28 cellular contexts compared by ENCODE assay signal in the genomic region with DNA sequence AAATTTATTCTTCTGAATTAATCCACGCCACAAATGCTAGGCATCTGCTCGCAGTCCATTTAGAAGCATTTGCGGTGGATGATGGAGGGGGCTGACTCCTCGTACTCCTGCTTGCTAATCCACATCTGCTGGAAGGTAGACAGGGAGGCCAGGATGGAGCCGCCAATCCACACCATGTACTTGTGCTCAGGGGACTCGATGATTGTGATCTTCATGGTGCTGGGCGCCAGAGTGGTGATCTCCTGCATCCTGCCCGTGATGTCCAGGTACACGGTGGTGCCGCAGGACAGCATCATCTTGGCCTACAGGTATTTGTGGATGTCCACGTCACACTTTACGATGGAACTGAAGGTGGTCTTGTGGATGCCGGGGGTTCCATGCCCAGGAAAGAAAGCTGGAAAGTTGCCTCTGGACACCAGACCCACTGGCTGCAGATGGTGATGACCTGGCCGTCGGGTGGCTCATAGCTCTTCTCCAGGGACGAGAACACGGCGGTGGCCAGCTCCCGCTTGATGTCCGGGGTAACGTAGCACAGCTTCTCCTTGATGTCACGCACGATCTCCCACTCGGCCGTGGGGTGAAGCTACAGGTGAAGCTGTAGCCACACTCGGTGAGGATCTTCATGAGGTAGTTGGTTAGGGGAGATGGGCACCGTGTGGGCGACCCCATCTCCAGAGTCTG. TPM values are rescaled to one million over a fixed set of nuclear protein-coding genes. Genes with fewer than 3 reads are reported as not detected.
DNase-seq lines count a peak whose midpoint lies in the region; ATAC-seq, FAIRE-seq and TF ChIP-seq lines count a peak whose summit lies in the region.
"Had no signal": no experiment of that assay in that cellular context is flagged by ENCODE, and none has a peak within 500 bp of the region (broad histone marks: within the 10 kb centered on the region; RNA-seq: fewer than 3 reads in every experiment).

No MANE protein-coding gene starts in this region.

- WGBS in H9 (ENCODE audit: extremely low coverage, insufficient read length, low lambda C conversion rate): no CpG with 5 or more reads among the region's 28 CpGs
- WGBS in IMR-90 (ENCODE audit: extremely low coverage in 2 of 2, insufficient read length in 1 of 2), 2 experiments: 78% methylated on average over 6 of the region's 28 CpGs; no CpG with 5 or more reads in 1 of the 2 experiments
- WGBS in HepG2 (ENCODE audit: low lambda C conversion rate): 58% methylated on average over 15 of the region's 28 CpGs
- WGBS in spleen, 5 donors: 92 to 98% (median 94%) methylated on average over 14 to 28 of the region's 28 CpGs

- H4K20me1 ChIP-seq in H9 (ENCODE audit: control insufficient read depth, insufficient read depth, insufficient read length) (no peaks in the 10 kb centered on the region), IMR-90 (ENCODE audit: insufficient read depth, low read length) (no peaks in the 10 kb centered on the region), HepG2 (ENCODE audit: insufficient read depth, low read length) (no peaks in the 10 kb centered on the region)
- H4K20me1 ChIP-seq: BLaER1 had no signal

- BruUV-seq in IMR-90 (replicated peaks; lab: Mats Ljungman, UMichigan): no TSS peak
- BruUV-seq in HepG2 (replicated peaks; lab: Mats Ljungman, UMichigan): no TSS peak

- peaks cover 5 to 12% of the 10 kb centered on the region in 2 experiments; a peak in 4 of 5 replicates for H3K9me3 Mint-ChIP-seq in H9

- H3K4me2 ChIP-seq in H9 (ENCODE audit: insufficient read depth, insufficient read length, low read length): no peak overlapping the region
- no peak overlapping the region for H3K4me2 ChIP-seq in IMR-90 (ENCODE audit: low read depth, low read length)
- H3K4me2 ChIP-seq in HepG2 (ENCODE audit: low read depth, low read length): no peak overlapping the region
- H3K4me2 ChIP-seq: BLaER1 had no signal

- no peak overlapping the region for H3K27ac ChIP-seq in H9 (ENCODE audit: insufficient read length, low read depth, low read length)
- no peak overlapping the region for H3K27ac ChIP-seq in IMR-90 (ENCODE audit: insufficient read depth, low read length)
- no peak overlapping the region for H3K27ac ChIP-seq in HepG2 (ENCODE audit: extremely low read length, insufficient read depth, low read length)
- no peak overlapping the region for H3K27ac ChIP-seq in spleen
- H3K27ac ChIP-seq: BLaER1 had no signal

- H3K4ac ChIP-seq in H9 (ENCODE audit: low read depth, low read length) (no peak overlapping the region), IMR-90 (ENCODE audit: low read depth, low read length) (no peak overlapping the region)

- H4K91ac ChIP-seq in H9 (ENCODE audit: insufficient read length, low read depth, low read length) (no peak overlapping the region), IMR-90 (ENCODE audit: insufficient read depth, low read depth, low read length) (no peak overlapping the region)

- ATAC-seq in IMR-90 (ENCODE audit: low read depth): no peak
- no peak for ATAC-seq in HepG2
- no peak for ATAC-seq in HG03175 (IDR thresholded peaks at IDR 0.05; ENCODE audit: unreplicated experiment)
- ATAC-seq: GM12878 had no signal

- H2AFZ ChIP-seq in H9 (ENCODE audit: low read length) (no peak overlapping the region), IMR-90 (replicated peaks; ENCODE audit: low read length, poor library complexity) (peak overlapping the region; percentile 21), HepG2 (ENCODE audit: low read length) (no peak overlapping the region)

- DNase-seq in H9: no peak
- DNase-seq in IMR-90: no peak
- DNase-seq in HepG2 (ENCODE audit: low spot score): no peak
- peak; percentile 67 for DNase-seq in spleen
- no peak for DNase-seq in DMS114 treated with DMSO at 0.1 percent for 48 hours (lab: John Stamatoyannopoulos, UW; ENCODE audit: unreplicated experiment)
- DNase-seq in NCI-H345 (lab: John Stamatoyannopoulos, UW): no peak
- DNase-seq: 8988T; ACHN; BE2C; C1 segment of cervical spinal cord; Caco-2; Calu3; CD4-positive, alpha-beta memory T cell; CD4-positive, CD25-positive, alpha-beta regulatory T cell; DMS153; DMS79; DND-41; EL; GDM1 had no signal

- H3K14ac ChIP-seq in H9 (ENCODE audit: insufficient read depth, low read length) (no peak overlapping the region), IMR-90 (replicated peaks; ENCODE audit: low read depth, low read length) (no peak overlapping the region)

- no peak overlapping the region for H3T11ph ChIP-seq in H9 (ENCODE audit: low read length)

- H3K79me2 ChIP-seq in H9 (ENCODE audit: insufficient read depth, low read length) (no peaks in the 10 kb centered on the region), HepG2 (ENCODE audit: insufficient read depth, low read length) (no peaks in the 10 kb centered on the region)

- no peaks in the 10 kb centered on the region for H3K79me1 ChIP-seq in H9 (ENCODE audit: insufficient read depth, low read depth, low read length, poor library complexity, severe bottlenecking)
- no peaks in the 10 kb centered on the region for H3K79me1 ChIP-seq in IMR-90 (ENCODE audit: low read depth in 1 of 2, low read length in 2 of 2)

- no peaks in the 10 kb centered on the region for H3K9me1 ChIP-seq in IMR-90 (ENCODE audit: insufficient read depth, low read length)

- H2BK15ac ChIP-seq in H9 (ENCODE audit: low read depth, low read length): no peak overlapping the region
- H2BK15ac ChIP-seq in IMR-90 (ENCODE audit: low read depth, low read length): no peak overlapping the region

- in situ Hi-C loops in IMR-90 (cut with MboI; ENCODE audit: low sequenced_read_pairs) (no loop called here), HepG2 (cut with HindIII; ENCODE audit: extremely low pct_ligation_motif_present, low pct_unique_long_range_greater_than_20kb) (no loop called here)

- H3K4me3 Mint-ChIP-seq in H9: no peak overlapping the region
- H3K4me3 Mint-ChIP-seq: CD14-positive monocyte; CD4-positive, alpha-beta memory T cell; CD4-positive, CD25-positive, alpha-beta regulatory T cell had no signal

- no peaks in the 10 kb centered on the region for H3K36me3 ChIP-seq in IMR-90 (ENCODE audit: control insufficient read depth, insufficient read depth, low read length)
- H3K36me3 ChIP-seq in HepG2 (replicated peaks in 1 of 2; ENCODE audit: control insufficient read depth in 1 of 2, insufficient read depth in 2 of 2, low read length in 2 of 2): no peaks in the 10 kb centered on the region
- no peaks in the 10 kb centered on the region for H3K36me3 ChIP-seq in spleen
- H3K36me3 ChIP-seq: BE2C, BLaER1 had no signal

- CTCF ChIA-PET in IMR-90 (lab: Yijun Ruan, JAX) (no interaction called here), HepG2 (lab: Yijun Ruan, JAX; ENCODE audit: low intra/inter-chr PET ratio, low total read pairs) (no interaction called here)

- H3K23me2 ChIP-seq in H9 (ENCODE audit: insufficient read length, low read depth, low read length, poor library complexity, severe bottlenecking): no peaks in the 10 kb centered on the region

- H3K27me3 ChIP-seq in H9 (ENCODE audit: insufficient read depth, low read length) (no peaks in the 10 kb centered on the region), IMR-90 (ENCODE audit: control insufficient read depth, insufficient read depth, low read length) (no peaks in the 10 kb centered on the region), HepG2 (ENCODE audit: control insufficient read depth in 1 of 2, insufficient read depth in 2 of 2, low read length in 2 of 2) (0 out of 5 replicates have a peak, but pooled peaks cover 0 to 2% of the 10 kb centered on the region in 2 experiments), spleen (replicated peaks in 1 of 7) (no peaks in the 10 kb centered on the region)
- H3K27me3 ChIP-seq: BE2C, BLaER1 had no signal

- H4K8ac ChIP-seq in H9 (replicated peaks; ENCODE audit: insufficient read length, low read depth, low read length) (no peak overlapping the region), IMR-90 (ENCODE audit: low read depth in 2 of 2, low read length in 2 of 2) (no peak overlapping the region)

- no peak overlapping the region for H3K4me3 ChIP-seq in IMR-90 (ENCODE audit: insufficient read depth, low read depth, low read length)
- H3K4me3 ChIP-seq in HepG2 (replicated peaks in 1 of 3; ENCODE audit: insufficient read depth in 1 of 3, low read depth in 2 of 3, low read length in 3 of 3): no peak overlapping the region
- H3K4me3 ChIP-seq in spleen: no peak overlapping the region
- H3K4me3 ChIP-seq: BLaER1, GM12878 had no signal

- H2AK5ac ChIP-seq in H9 (ENCODE audit: insufficient read length, low read length) (no peak overlapping the region), IMR-90 (ENCODE audit: low read depth, low read length) (no peak overlapping the region)

- TF ChIP-seq RAD21 in IMR-90 (IDR thresholded peaks at IDR 0.05; ENCODE audit: low read length): no peak
- TF ChIP-seq RAD21 in HepG2 (CRISPR knock-in tag; IDR thresholded peaks at IDR 0.05): no peak

- H3K9me3 ChIP-seq in H9 (ENCODE audit: control insufficient read depth, low read depth, low read length) (no peaks in the 10 kb centered on the region), IMR-90 (ENCODE audit: control insufficient read depth, insufficient read depth, low read length) (peaks cover 6% of the 10 kb centered on the region), HepG2 (ENCODE audit: low read length) (peaks cover 19% of the 10 kb centered on the region), spleen (peaks cover 0 to 21% (median 19%) of the 10 kb centered on the region in 8 donors)
- H3K9me3 ChIP-seq: BE2C had no signal

- peaks cover 6% of the 10 kb centered on the region for H3K27me3 Mint-ChIP-seq in H9 (ENCODE audit: low read depth)

- no peak overlapping the region for H3K9ac ChIP-seq in H9 (ENCODE audit: extremely low read depth, insufficient read length, low read length)
- H3K9ac ChIP-seq in IMR-90 (ENCODE audit: low read depth, low read length): no peak overlapping the region
- no peak overlapping the region for H3K9ac ChIP-seq in HepG2 (ENCODE audit: insufficient read depth, low read depth, low read length)
- H3K9ac ChIP-seq: BLaER1 had no signal

- TF ChIP-seq CTCF in H9 (conservative IDR thresholded peaks at IDR 0.05) (no peak), IMR-90 (conservative IDR thresholded peaks at IDR 0.05; ENCODE audit: low read depth, low read length) (no peak), HepG2 (CRISPR knock-in tag; IDR thresholded peaks at IDR 0.05) (no peak), spleen (IDR thresholded peaks at IDR 0.05 in 8 of 11, conservative IDR thresholded peaks at IDR 0.05 in 3 of 11) (no peak)

- dilution Hi-C loops in IMR-90 (cut with HindIII; ENCODE audit: low sequenced_read_pairs, unreplicated experiment): no loop called here

- H3K18ac ChIP-seq in H9 (ENCODE audit: insufficient read length, low read depth, low read length) (no peak overlapping the region), IMR-90 (ENCODE audit: low read depth, low read length) (no peak overlapping the region)

- no peak overlapping the region for H3K56ac ChIP-seq in H9 (ENCODE audit: insufficient read length, low read depth, low read length)
- no peak overlapping the region for H3K56ac ChIP-seq in IMR-90 (ENCODE audit: extremely low read depth, insufficient read depth, low read length)

- no peak overlapping the region for H2BK120ac ChIP-seq in H9 (ENCODE audit: low read depth, low read length, poor library complexity, severe bottlenecking)
- H2BK120ac ChIP-seq in IMR-90 (ENCODE audit: low read depth, low read length): no peak overlapping the region

- H2BK5ac ChIP-seq in H9 (ENCODE audit: insufficient read length, low read length) (no peak overlapping the region), IMR-90 (ENCODE audit: low read depth, low read length, poor library complexity, severe bottlenecking) (no peak overlapping the region)

- no peaks in the 10 kb centered on the region for H3K4me1 ChIP-seq in H9 (ENCODE audit: insufficient read depth, low read length)
- H3K4me1 ChIP-seq in IMR-90 (ENCODE audit: control insufficient read depth, insufficient read depth, low read length): no peaks in the 10 kb centered on the region
- H3K4me1 ChIP-seq in HepG2 (ENCODE audit: insufficient read depth, low read length): no peaks in the 10 kb centered on the region
- no peaks in the 10 kb centered on the region for H3K4me1 ChIP-seq in spleen
- H3K4me1 ChIP-seq: BE2C, BLaER1, Caco-2 had no signal

- peaks cover 0 to 4% (median 0%) of the 10 kb centered on the region in 3 experiments; a peak in 1 of 7 replicates for H3K36me3 Mint-ChIP-seq in H9 (ENCODE audit: insufficient read depth in 1 of 3, low read depth in 3 of 3)
- H3K36me3 Mint-ChIP-seq: CD4-positive, CD25-positive, alpha-beta regulatory T cell had no signal

- intact Hi-C loops in IMR-90 (cut with micrococcal nuclease): no loop called here
- intact Hi-C loops in HepG2 (cut with micrococcal nuclease; ENCODE audit: unreplicated experiment): no loop called here
- intact Hi-C loops in spleen (cut with DNase I; ENCODE audit: low total_unique reads): no loop called here

- H3K4me1 Mint-ChIP-seq in H9: no peaks in the 10 kb centered on the region
- H3K4me1 Mint-ChIP-seq: CD14-positive monocyte; CD4-positive, alpha-beta memory T cell; CD4-positive, CD25-positive, alpha-beta regulatory T cell had no signal

- FAIRE-seq in HepG2 (lab: Jason Lieb, UNC): no peak
- FAIRE-seq: A204.1, D721Med, GM12878, GM12892, GM18507, GM19239 had no signal

- POLR2A ChIA-PET in IMR-90 (lab: Charles Lee; ENCODE audit: unreplicated experiment): no interaction called here
- POLR2A ChIA-PET in HepG2 (lab: Yijun Ruan, JAX): no interaction called here

- H2BK20ac ChIP-seq in H9 (ENCODE audit: low read depth, low read length, poor library complexity, severe bottlenecking) (no peak overlapping the region), IMR-90 (ENCODE audit: low read depth, low read length) (no peak overlapping the region)

- TF ChIP-seq EP300 in HepG2 (IDR thresholded peaks at IDR 0.05; ENCODE audit: low read depth in 2 of 2, low read length in 2 of 2): no peak
- no peak for TF ChIP-seq EP300 in HepG2 (CRISPR knock-in tag; IDR thresholded peaks at IDR 0.05; ENCODE audit: borderline replicate concordance)

- H2BK12ac ChIP-seq in H9 (ENCODE audit: insufficient read length, low read depth, low read length): no peak overlapping the region

- H4K5ac ChIP-seq in H9 (ENCODE audit: insufficient read length, low read depth, low read length) (peak overlapping the region; percentile 68), IMR-90 (ENCODE audit: low read depth, low read length) (no peak overlapping the region)

- peak overlapping the region in 1 of 3 experiments; percentile 18; a peak in 1 of 7 replicates for H3K27ac Mint-ChIP-seq in H9
- H3K27ac Mint-ChIP-seq: CD4-positive, alpha-beta memory T cell had no signal

- no peak overlapping the region for H2AK9ac ChIP-seq in IMR-90 (replicated peaks; ENCODE audit: low read depth, low read length, poor library complexity)

- TF ChIP-seq POLR2A in IMR-90 (IDR thresholded peaks at IDR 0.05; ENCODE audit: low read depth, low read length) (no peak), HepG2 (IDR thresholded peaks at IDR 0.05; ENCODE audit: insufficient read depth in 1 of 2, low read depth in 2 of 2, low read length in 2 of 2) (no peak), spleen (IDR thresholded peaks at IDR 0.05) (no peak)

- no peak overlapping the region for H3K23ac ChIP-seq in H9 (ENCODE audit: insufficient read length, low read depth, low read length)
- no peak overlapping the region for H3K23ac ChIP-seq in IMR-90 (ENCODE audit: low read depth, low read length)

RNA-seq across cellular contexts. Expression of gene HEATR3, which starts 7.5 kb away (rescaled TPM):
- total RNA-seq in H9 (2021) (25.7 and 26.5 TPM in 2 replicates), IMR-90 (2012; rRNA removed) (21.1 and 25.3 TPM in 2 replicates), HepG2 (2016; rRNA removed; fragmentation: Illumina TruSeq; extraction: Trizol) (52.4 and 60.2 TPM in 2 replicates), spleen (10 to 100 TPM; 23.1 to 40.8 (median 25.4) TPM)
- polyA plus RNA-seq in IMR-90 (2012; rRNA removed) (7.9 and 9.4 TPM in 2 replicates), HepG2 (2011; rRNA removed) (22.4 and 26.8 TPM in 2 replicates), spleen (1 to 10 TPM; 8.3 to 9.5 (median 8.4) TPM)
- polyA plus RNA-seq in IMR-90 (2012; cell fraction: cytosol; rRNA removed): 4.0 and 4.6 TPM in 2 replicates
- 13.3 and 18.1 TPM in 2 replicates for polyA plus RNA-seq in IMR-90 (2012; cell fraction: nucleus; rRNA removed; ENCODE audit: low replicate concordance)
- 12.4 and 12.6 TPM in 2 replicates for total RNA-seq in HepG2 (2016; cell fraction: cytosol; rRNA removed; fragmentation: Illumina TruSeq; extraction: Trizol; ENCODE audit: low read depth)
- total RNA-seq in HepG2 (2016; cell fraction: insoluble cytoplasmic fraction; rRNA removed; fragmentation: Illumina TruSeq; extraction: Trizol): 53.9 and 59.2 TPM in 2 replicates
- total RNA-seq in HepG2 (2016; cell fraction: membrane; rRNA removed; fragmentation: Illumina TruSeq; extraction: Trizol): 26.4 and 27.6 TPM in 2 replicates
- 47.4 and 53.4 TPM in 2 replicates for total RNA-seq in HepG2 (2016; cell fraction: nucleus; rRNA removed; fragmentation: Illumina TruSeq; extraction: Trizol)
- 15.4 and 17.6 TPM in 2 replicates for polyA plus RNA-seq in HepG2 (2011; cell fraction: cytosol; rRNA removed)
- 77.8 and 81.6 TPM in 2 replicates for polyA plus RNA-seq in HepG2 (2011; cell fraction: nucleus; rRNA removed)
- 17.6 and 19.5 TPM in 2 replicates for polyA plus RNA-seq in HepG2 (2012)
- 4.8 and 5.2 TPM in 2 replicates for polyA plus RNA-seq in HepG2 (2016; cell fraction: cytosol; fragmentation: Illumina TruSeq; extraction: Trizol; ENCODE audit: low read depth)
- 34.2 and 38.9 TPM in 2 replicates for polyA plus RNA-seq in HepG2 (2016; cell fraction: insoluble cytoplasmic fraction; fragmentation: Illumina TruSeq; extraction: Trizol; ENCODE audit: low read depth)
- 11.1 and 12.7 TPM in 2 replicates for polyA plus RNA-seq in HepG2 (2016; cell fraction: membrane; fragmentation: Illumina TruSeq; extraction: Trizol; ENCODE audit: low read depth)
- 85.8 and 86.3 TPM in 2 replicates for polyA plus RNA-seq in HepG2 (2016; cell fraction: nucleus; fragmentation: Illumina TruSeq; extraction: Trizol; ENCODE audit: insufficient read depth, low read depth)
- polyA minus RNA-seq in HepG2 (2011; rRNA and poly(A)+ RNA removed; ENCODE audit: low replicate concordance): 29.3 and 29.9 TPM in 2 replicates
- 12.7 and 13.7 TPM in 2 replicates for polyA minus RNA-seq in HepG2 (2011; cell fraction: cytosol; rRNA and poly(A)+ RNA removed)
- 28.8 and 30.3 TPM in 2 replicates for polyA minus RNA-seq in HepG2 (2011; cell fraction: nucleus; rRNA and poly(A)+ RNA removed)

RNA-seq across cellular contexts. Expression of gene CNEP1R1, which starts 33.2 kb away (rescaled TPM):
- 15.3 and 18.5 TPM in 2 replicates for total RNA-seq in H9 (2021)
- total RNA-seq in IMR-90 (2012; rRNA removed): 22.0 and 38.6 TPM in 2 replicates
- polyA plus RNA-seq in IMR-90 (2012; rRNA removed): 12.7 and 16.1 TPM in 2 replicates
- polyA plus RNA-seq in IMR-90 (2012; cell fraction: cytosol; rRNA removed): 3.1 and 6.5 TPM in 2 replicates
- 6.0 and 23.6 TPM in 2 replicates for polyA plus RNA-seq in IMR-90 (2012; cell fraction: nucleus; rRNA removed; ENCODE audit: low replicate concordance)
- 22.9 and 23.6 TPM in 2 replicates for total RNA-seq in HepG2 (2016; rRNA removed; fragmentation: Illumina TruSeq; extraction: Trizol)
- total RNA-seq in HepG2 (2016; cell fraction: cytosol; rRNA removed; fragmentation: Illumina TruSeq; extraction: Trizol; ENCODE audit: low read depth): 10.6 and 11.2 TPM in 2 replicates
- 20.7 and 24.2 TPM in 2 replicates for total RNA-seq in HepG2 (2016; cell fraction: insoluble cytoplasmic fraction; rRNA removed; fragmentation: Illumina TruSeq; extraction: Trizol)
- total RNA-seq in HepG2 (2016; cell fraction: membrane; rRNA removed; fragmentation: Illumina TruSeq; extraction: Trizol): 25.2 and 28.8 TPM in 2 replicates
- total RNA-seq in HepG2 (2016; cell fraction: nucleus; rRNA removed; fragmentation: Illumina TruSeq; extraction: Trizol): 23.6 and 26.4 TPM in 2 replicates
- 25.3 and 26.8 TPM in 2 replicates for polyA plus RNA-seq in HepG2 (2011; rRNA removed)
- polyA plus RNA-seq in HepG2 (2011; cell fraction: cytosol; rRNA removed): 13.4 and 20.7 TPM in 2 replicates
- 25.5 and 34.1 TPM in 2 replicates for polyA plus RNA-seq in HepG2 (2011; cell fraction: nucleus; rRNA removed)
- 15.1 and 16.1 TPM in 2 replicates for polyA plus RNA-seq in HepG2 (2012)
- 5.8 and 6.8 TPM in 2 replicates for polyA plus RNA-seq in HepG2 (2016; cell fraction: cytosol; fragmentation: Illumina TruSeq; extraction: Trizol; ENCODE audit: low read depth)
- polyA plus RNA-seq in HepG2 (2016; cell fraction: insoluble cytoplasmic fraction; fragmentation: Illumina TruSeq; extraction: Trizol; ENCODE audit: low read depth): 17.2 and 18.5 TPM in 2 replicates
- polyA plus RNA-seq in HepG2 (2016; cell fraction: membrane; fragmentation: Illumina TruSeq; extraction: Trizol; ENCODE audit: low read depth): 12.5 and 13.8 TPM in 2 replicates
- 46.2 and 46.7 TPM in 2 replicates for polyA plus RNA-seq in HepG2 (2016; cell fraction: nucleus; fragmentation: Illumina TruSeq; extraction: Trizol; ENCODE audit: insufficient read depth, low read depth)
- polyA minus RNA-seq in HepG2 (2011; rRNA and poly(A)+ RNA removed; ENCODE audit: low replicate concordance): 9.1 and 15.4 TPM in 2 replicates
- polyA minus RNA-seq in HepG2 (2011; cell fraction: cytosol; rRNA and poly(A)+ RNA removed): 17.9 and 22.7 TPM in 2 replicates
- polyA minus RNA-seq in HepG2 (2011; cell fraction: nucleus; rRNA and poly(A)+ RNA removed): 30.4 and 32.3 TPM in 2 replicates
- total RNA-seq in spleen: 10 to 100 TPM; 22.6 to 45.4 (median 32.9) TPM
- polyA plus RNA-seq in spleen: 10 to 100 TPM in 1 of 3 donors, 1 to 10 TPM in 2; 9.6 to 11.9 (median 9.8) TPM
